ENCODE assay signal across 19 cellular contexts in genomic region chr3:2915826-2916225, GRCh38.
DNase-seq lines count a peak whose midpoint lies in the region; FAIRE-seq and TF ChIP-seq lines count a peak whose summit lies in the region.
"Had no signal": no experiment of that assay in that cellular context is flagged by ENCODE, and none has a peak within 500 bp of the region (broad histone marks: within the 10 kb centered on the region; RNA-seq: fewer than 3 reads in every experiment).

No MANE protein-coding gene starts in this region.

- no peak overlapping the region for H3K4me3 ChIP-seq in HL-60 (replicated peaks; ENCODE audit: insufficient read depth, low read length)
- no peak overlapping the region for H3K4me3 ChIP-seq in neutrophil (ENCODE audit: low read depth in 1 of 2, low read length in 1 of 2)
- H3K4me3 ChIP-seq: SK-N-MC had no signal

- TF ChIP-seq CTCF in HL-60 (IDR thresholded peaks at IDR 0.05; ENCODE audit: insufficient read depth, low read length) (no peak), neutrophil (IDR thresholded peaks at IDR 0.05) (no peak)

- DNase-seq in HL-60 (ENCODE audit: low read depth in 1 of 2, low spot score in 1 of 2) (peak; percentile 46 to 61), MV-4-11 (lab: John Stamatoyannopoulos, UW) (peak; percentile 87), SKM-1 (lab: John Stamatoyannopoulos, UW; ENCODE audit: unreplicated experiment) (peak; percentile 44), NCI-H187 treated with DMSO at 0.1 percent for 48 hours (lab: John Stamatoyannopoulos, UW) (no peak), GM19239 (ENCODE audit: insufficient read length, low spot score) (no peak), NCI-H446 (lab: John Stamatoyannopoulos, UW) (no peak)
- DNase-seq: DMS53; GDM1; GOT3; KBM-7; MM.1S; NCI-H1694 treated with DMSO at 0.1 percent for 48 hours; NCI-H774; NK-92 treated with Interleukin-12 subunit alpha and Interleukin-12 subunit beta, amount 100 ng/mL, for 24 hours; PC-3; SHP77 had no signal

- no peaks in the 10 kb centered on the region for H3K9me3 ChIP-seq in neutrophil

- peaks cover 14 to 16% of the 10 kb centered on the region in 2 experiments for H3K4me1 ChIP-seq in neutrophil (ENCODE audit: control insufficient read depth in 1 of 2, insufficient read depth in 1 of 2, low read depth in 1 of 2, low read length in 1 of 2)

- H3K36me3 ChIP-seq in neutrophil: no peaks in the 10 kb centered on the region

- H3K27me3 ChIP-seq in HL-60 (ENCODE audit: insufficient read depth, poor library complexity, severe bottlenecking) (no peaks in the 10 kb centered on the region), neutrophil (no peaks in the 10 kb centered on the region)

- H3K27ac ChIP-seq in HL-60 (replicated peaks): no peak overlapping the region; the same call in 1 of the 2 replicates
- peak overlapping the region; percentile 69 for H3K27ac ChIP-seq in neutrophil
- H3K27ac ChIP-seq: SK-N-MC had no signal

- no peak for FAIRE-seq in GM19239 (lab: Jason Lieb, UNC)
- FAIRE-seq: A204.1 had no signal

Comparison
In these comparisons a context has a peak if more than half of its experiments do, and no peak if none do; other contexts are left out.
1. DNase-seq: peak in HL-60 (2 of 2), MV-4-11 (single experiment) and SKM-1 (single experiment); none in NCI-H187 treated with DMSO at 0.1 percent for 48 hours (single experiment), GM19239 (single experiment) and NCI-H446 (0 of 2).